In the genomic region with DNA sequence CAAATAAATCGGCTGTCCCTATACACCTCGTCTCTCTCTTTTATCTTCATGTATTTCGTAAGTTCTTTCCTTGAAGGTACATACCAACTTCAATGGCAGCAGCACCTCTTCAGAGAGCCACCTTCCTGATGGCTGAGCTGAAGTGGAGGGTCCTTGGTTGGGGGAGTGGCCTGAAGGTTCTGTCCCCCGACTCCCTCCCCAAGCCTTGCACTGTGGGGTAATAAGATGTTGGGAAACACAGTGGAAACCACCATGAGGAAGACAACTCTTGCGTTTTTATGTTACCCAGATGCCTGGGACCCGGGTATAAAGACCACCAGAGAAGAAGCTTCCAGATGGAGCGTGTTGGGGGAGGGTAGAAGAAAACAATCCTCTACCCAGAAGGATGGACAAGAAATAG, we compare ENCODE assay signal across 2 cellular contexts.
TF ChIP-seq lines count a peak whose summit lies in the region.

No MANE protein-coding gene starts in this region.

TF ChIP-seq in WTC11, 78 proteins besides CTCF, POLR2A, EP300 and RAD21:
- TF ChIP-seq TEAD1 (CRISPR knock-in tag; IDR thresholded peaks at IDR 0.05) (no peak), NR3C1 (CRISPR knock-in tag; conservative IDR thresholded peaks at IDR 0.05; ENCODE audit: low read depth) (no peak), TCF7 (CRISPR knock-in tag; IDR thresholded peaks at IDR 0.05; ENCODE audit: low read depth) (no peak), NFYB (CRISPR knock-in tag; conservative IDR thresholded peaks at IDR 0.05; ENCODE audit: low read depth) (no peak), ESRRA (CRISPR knock-in tag; IDR thresholded peaks at IDR 0.05; ENCODE audit: borderline replicate concordance) (no peak)
- TF ChIP-seq, protein P1, sequence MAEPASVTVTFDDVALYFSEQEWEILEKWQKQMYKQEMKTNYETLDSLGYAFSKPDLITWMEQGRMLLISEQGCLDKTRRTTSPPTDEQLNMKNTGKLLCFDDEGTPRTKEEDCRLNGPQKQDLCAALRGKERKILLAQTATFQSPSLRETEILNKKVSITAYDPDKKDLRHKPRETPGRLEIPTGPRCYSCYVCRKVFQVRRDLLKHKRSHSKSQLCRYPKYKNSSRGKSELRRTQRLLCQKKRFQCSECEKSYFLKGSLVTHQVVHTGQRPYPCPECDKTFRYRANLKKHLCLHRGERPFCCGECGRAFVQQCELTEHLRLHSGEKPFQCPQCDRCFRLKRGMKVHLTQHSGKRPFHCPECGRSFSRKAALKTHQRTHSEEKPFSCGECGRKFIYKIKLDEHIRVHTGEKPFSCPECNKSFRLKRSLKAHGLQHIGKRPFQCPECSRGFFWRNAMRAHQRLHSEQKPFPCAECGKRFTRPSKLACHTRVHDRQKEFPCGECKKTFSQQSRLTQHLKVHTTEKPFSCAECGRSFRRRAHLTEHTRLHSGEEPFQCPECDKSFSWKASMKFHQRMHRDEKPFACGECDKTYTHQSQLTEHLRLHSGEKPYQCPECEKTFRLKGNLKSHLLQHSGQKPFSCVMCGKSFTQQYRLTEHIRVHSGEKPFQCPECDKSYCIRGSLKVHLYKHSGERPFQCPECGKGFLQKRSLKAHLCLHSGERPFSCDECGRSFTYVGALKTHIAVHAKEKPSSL (CRISPR knock-in tag; conservative IDR thresholded peaks at IDR 0.05), result no peak

TF ChIP-seq in H1, 55 proteins besides CTCF, POLR2A, EP300 and RAD21:
- TF ChIP-seq SP1 (IDR thresholded peaks at IDR 0.05; ENCODE audit: low read depth, low read length) (no peak), CHD1 (IDR thresholded peaks at IDR 0.05; ENCODE audit: low read depth, low read length) (no peak), SAP30 (IDR thresholded peaks at IDR 0.05; ENCODE audit: insufficient read depth, insufficient replicate concordance, low read length) (no peak), CTBP2 (IDR thresholded peaks at IDR 0.05; ENCODE audit: borderline replicate concordance, insufficient read depth, insufficient read length, low read length) (no peak), CEBPB (IDR thresholded peaks at IDR 0.05; ENCODE audit: low read depth, low read length) (no peak), CHD2 (IDR thresholded peaks at IDR 0.05; ENCODE audit: low read length) (no peak), BRCA1 (IDR thresholded peaks at IDR 0.05; ENCODE audit: low read depth, low read length) (no peak)
